Comparison of ENCODE assay signal across 17 cellular contexts in genomic region chr6:31116661-31117385, GRCh38. TPM values are rescaled to one million over a fixed set of nuclear protein-coding genes. Genes with fewer than 3 reads are reported as not detected.
A peak's percentile ranks its signal among the peaks of the same experiment; 100 is the strongest.
DNase-seq lines count a peak whose midpoint lies in the region; ATAC-seq and TF ChIP-seq lines count a peak whose summit lies in the region.
"Had no signal": no experiment of that assay in that cellular context is flagged by ENCODE, and none has a peak within 500 bp of the region (broad histone marks: within the 10 kb centered on the region; RNA-seq: fewer than 3 reads in every experiment).

No MANE protein-coding gene starts in this region.

- no peaks in the 10 kb centered on the region for H3K4me1 Mint-ChIP-seq in activated naive CD4-positive, alpha-beta T cell treated with anti-CD3 and anti-CD28 coated beads, Interleukin-2, amount 10 ng/mL, durations not matched to agents 7 days and 5 days
- H3K4me1 Mint-ChIP-seq: activated naive CD4-positive, alpha-beta T cell treated with anti-CD3 and anti-CD28 coated beads, Interleukin-2, amount 50 U/mL, for 24 hours had no signal

- no peaks in the 10 kb centered on the region for H3K9me3 Mint-ChIP-seq in activated naive CD4-positive, alpha-beta T cell treated with anti-CD3 and anti-CD28 coated beads, Interleukin-2, amount 10 ng/mL, durations not matched to agents 7 days and 5 days
- H3K9me3 Mint-ChIP-seq: activated B cell treated with CpG ODN at 0.5 μM for 24 hours; activated naive CD4-positive, alpha-beta T cell treated with anti-CD3 and anti-CD28 coated beads, Interleukin-2, amount 50 U/mL, for 24 hours had no signal

- ATAC-seq in heart left ventricle (peak in 3 of 4 donors; percentile 3 to 64 (median 21)), sciatic nerve (peak; percentile 28), HG03439 (IDR thresholded peaks at IDR 0.05; ENCODE audit: unreplicated experiment) (no peak)
- ATAC-seq: left lung had no signal

- H3K36me3 ChIP-seq in breast epithelium (no peaks in the 10 kb centered on the region), heart left ventricle (no peaks in the 10 kb centered on the region)
- H3K36me3 ChIP-seq: cardiac muscle cell, left lung had no signal

- no peak overlapping the region for H3K27ac Mint-ChIP-seq in activated naive CD4-positive, alpha-beta T cell treated with anti-CD3 and anti-CD28 coated beads, Interleukin-2, amount 10 ng/mL, durations not matched to agents 7 days and 5 days
- H3K27ac Mint-ChIP-seq: activated B cell treated with CpG ODN at 0.5 μM for 24 hours; activated naive CD4-positive, alpha-beta T cell treated with anti-CD3 and anti-CD28 coated beads, Interleukin-2, amount 50 U/mL, for 24 hours had no signal

- H3K27ac ChIP-seq in breast epithelium (peak overlapping the region; percentile 54 to 96), heart left ventricle (peak overlapping the region in 9 of 12 donors; percentile 6 to 71 (median 55))
- H3K27ac ChIP-seq: cardiac muscle cell, hepatocyte, left lung had no signal

- H3K9me3 ChIP-seq in breast epithelium (no peaks in the 10 kb centered on the region), heart left ventricle (no peaks in the 10 kb centered on the region)
- H3K9me3 ChIP-seq: left lung had no signal

- in situ Hi-C loops in ACHN (cut with HindIII; ENCODE audit: low pct_ligation_motif_present, low pct_unique_long_range_greater_than_20kb, low sequenced_read_pairs): no loop called here

- WGBS in heart left ventricle, 4 donors: 51 to 58% (median 55%) methylated on average over 19 of the region's 19 CpGs

- TF ChIP-seq CTCF in breast epithelium (IDR thresholded peaks at IDR 0.05) (no peak), heart left ventricle (IDR thresholded peaks at IDR 0.05) (no peak)

- no peak overlapping the region for H3K4me3 Mint-ChIP-seq in activated naive CD4-positive, alpha-beta T cell treated with anti-CD3 and anti-CD28 coated beads, Interleukin-2, amount 10 ng/mL, durations not matched to agents 7 days and 5 days
- H3K4me3 Mint-ChIP-seq: activated B cell treated with CpG ODN at 0.5 μM for 24 hours; activated naive CD4-positive, alpha-beta T cell treated with anti-CD3 and anti-CD28 coated beads, Interleukin-2, amount 50 U/mL, for 24 hours had no signal

- DNase-seq in AG20443 (ENCODE audit: low spot score): peak; percentile 64
- no peak for DNase-seq in breast epithelium (ENCODE audit: low spot score in 2 of 2)
- peak in 3 of 5 donors; percentile 46 to 60 (median 53) for DNase-seq in heart left ventricle
- no peak for DNase-seq in sciatic nerve (ENCODE audit: low spot score)
- no peak for DNase-seq in stimulated activated CD4-positive, alpha-beta T cell treated with anti-CD3 and anti-CD28 coated beads, Interleukin-2, amount 100 ng/mL, for 24 hours
- DNase-seq in ACHN: no peak
- no peak for DNase-seq in activated naive CD4-positive, alpha-beta T cell treated with anti-CD3 and anti-CD28 coated beads, Interleukin-2, amount 10 ng/mL, durations not matched to agents 7 days and 5 days
- DNase-seq: activated B cell treated with CpG ODN at 0.5 μM for 24 hours, HCEC 1CT, left lung, MM.1S had no signal

- H3K4me1 ChIP-seq in breast epithelium (peaks cover 15% of the 10 kb centered on the region in 2 donors), heart left ventricle (peaks cover 0 to 46% (median 33%) of the 10 kb centered on the region in 12 donors)

- TF ChIP-seq POLR2A in breast epithelium (IDR thresholded peaks at IDR 0.05) (no peak), heart left ventricle (IDR thresholded peaks at IDR 0.05) (peak in 1 of 2 donors; percentile 13)

- intact Hi-C loops in breast epithelium (cut with DNase I; ENCODE audit: low total_unique reads) (no loop called here), heart left ventricle (cut with DNase I) (no loop called here), sciatic nerve (cut with DNase I) (no loop called here)

- H3K27me3 Mint-ChIP-seq in activated naive CD4-positive, alpha-beta T cell treated with anti-CD3 and anti-CD28 coated beads, Interleukin-2, amount 10 ng/mL, durations not matched to agents 7 days and 5 days: peaks cover 63% of the 10 kb centered on the region
- H3K27me3 Mint-ChIP-seq: activated naive CD4-positive, alpha-beta T cell treated with anti-CD3 and anti-CD28 coated beads, Interleukin-2, amount 50 U/mL, for 24 hours had no signal

- H3K4me3 ChIP-seq in breast epithelium (peak overlapping the region; percentile 30 to 56 (median 31)), heart left ventricle (peak overlapping the region in 8 of 12 donors; percentile 19 to 47 (median 24))
- H3K4me3 ChIP-seq: cardiac muscle cell, hepatocyte, left lung had no signal

- H3K27me3 ChIP-seq in breast epithelium (no peaks in the 10 kb centered on the region), heart left ventricle (no peaks in the 10 kb centered on the region)
- H3K27me3 ChIP-seq: cardiac muscle cell, hepatocyte, left lung had no signal

- CTCF ChIA-PET in activated naive CD4-positive, alpha-beta T cell treated with anti-CD3 and anti-CD28 coated beads, Interleukin-2, amount 10 ng/mL, durations not matched to agents 7 days and 5 days (lab: Charles Lee): interaction anchor here (1.0 to 1.2 kb wide), 2 partner anchors 10 to 13 kb away, joined by 4 read pairs; no protein-coding TSS in a partner anchor

- H3K36me3 Mint-ChIP-seq in activated naive CD4-positive, alpha-beta T cell treated with anti-CD3 and anti-CD28 coated beads, Interleukin-2, amount 10 ng/mL, durations not matched to agents 7 days and 5 days: no peaks in the 10 kb centered on the region
- H3K36me3 Mint-ChIP-seq: activated naive CD4-positive, alpha-beta T cell treated with anti-CD3 and anti-CD28 coated beads, Interleukin-2, amount 50 U/mL, for 24 hours had no signal

RNA-seq across cellular contexts. Expression of gene PSORS1C1, which starts 2.2 kb away (rescaled TPM):
- total RNA-seq in breast epithelium (1 to 10 TPM in 2 of 3 donors, under 1 TPM in 1; 0.48 to 2.0 (median 1.9) TPM), heart left ventricle (1 to 10 TPM in 7 of 9 donors, under 1 TPM in 2; 0.63 to 5.5 (median 2.9) TPM), sciatic nerve (0.62 TPM)
- polyA plus RNA-seq in heart left ventricle: 1 to 10 TPM in 1 of 2 donors, under 1 TPM in 1; 0.37 to 5.8 TPM
- total RNA-seq: cardiac muscle cell had no signal
- polyA plus RNA-seq: cardiac muscle cell, neural cell had no signal

RNA-seq across cellular contexts. Expression of gene CDSN, which starts 3.4 kb away (rescaled TPM):
- total RNA-seq in breast epithelium (under 1 TPM in 1 of 3 donors, not detected in 2; 0.59 TPM), heart left ventricle (under 1 TPM in 1 of 9 donors, not detected in 8; 0.56 TPM), sciatic nerve (not detected)
- under 1 TPM in 1 of 2 donors, not detected in 1; 0.15 TPM for polyA plus RNA-seq in heart left ventricle
- total RNA-seq: activated B cell treated with CpG ODN at 0.5 μM for 24 hours, cardiac muscle cell, hepatocyte had no signal
- polyA plus RNA-seq: AG04450, cardiac muscle cell, hepatocyte, neural cell had no signal

RNA-seq across cellular contexts. Expression of gene C6orf15, which starts 4.4 kb away (rescaled TPM):
- total RNA-seq in breast epithelium: under 1 TPM in 1 of 3 donors, not detected in 2; 0.59 TPM
- total RNA-seq in heart left ventricle: not detected
- not detected for polyA plus RNA-seq in heart left ventricle
- not detected for total RNA-seq in sciatic nerve
- total RNA-seq: activated B cell treated with CpG ODN at 0.5 μM for 24 hours, cardiac muscle cell, hepatocyte, left lung had no signal
- polyA plus RNA-seq: AG04450, cardiac muscle cell, hepatocyte, neural cell had no signal

RNA-seq across cellular contexts. Expression of gene PSORS1C2, which starts 22.0 kb away (rescaled TPM):
- total RNA-seq in breast epithelium (not detected), heart left ventricle (not detected), sciatic nerve (not detected)
- not detected for polyA plus RNA-seq in heart left ventricle
- total RNA-seq: activated B cell treated with CpG ODN at 0.5 μM for 24 hours, cardiac muscle cell, hepatocyte, left lung had no signal
- polyA plus RNA-seq: AG04450, cardiac muscle cell, hepatocyte, neural cell had no signal

RNA-seq across cellular contexts. Expression of gene CCHCR1, which starts 40.8 kb away (rescaled TPM):
- 10 to 100 TPM; 10.9 to 17.1 (median 17.0) TPM for total RNA-seq in breast epithelium
- total RNA-seq in heart left ventricle: 10 to 100 TPM in 6 of 9 donors, 1 to 10 TPM in 3; 6.0 to 16.4 (median 12.5) TPM
- 10 to 100 TPM in 1 of 2 donors, 1 to 10 TPM in 1; 10.0 to 10.3 TPM for polyA plus RNA-seq in heart left ventricle
- 23.8 TPM for total RNA-seq in sciatic nerve

Comparison
In these comparisons a context has a peak if more than half of its experiments do, and no peak if none do; other contexts are left out.
1. DNase-seq: peak in AG20443 (single experiment) and heart left ventricle (3 of 5); none in breast epithelium (0 of 2), sciatic nerve (single experiment), stimulated activated CD4-positive, alpha-beta T cell treated with anti-CD3 and anti-CD28 coated beads, Interleukin-2, amount 100 ng/mL, for 24 hours (0 of 2), ACHN (single experiment) and activated naive CD4-positive, alpha-beta T cell treated with anti-CD3 and anti-CD28 coated beads, Interleukin-2, amount 10 ng/mL, durations not matched to agents 7 days and 5 days (single experiment).